Comparison of ENCODE assay signal across 1 cellular context in the genomic region with DNA sequence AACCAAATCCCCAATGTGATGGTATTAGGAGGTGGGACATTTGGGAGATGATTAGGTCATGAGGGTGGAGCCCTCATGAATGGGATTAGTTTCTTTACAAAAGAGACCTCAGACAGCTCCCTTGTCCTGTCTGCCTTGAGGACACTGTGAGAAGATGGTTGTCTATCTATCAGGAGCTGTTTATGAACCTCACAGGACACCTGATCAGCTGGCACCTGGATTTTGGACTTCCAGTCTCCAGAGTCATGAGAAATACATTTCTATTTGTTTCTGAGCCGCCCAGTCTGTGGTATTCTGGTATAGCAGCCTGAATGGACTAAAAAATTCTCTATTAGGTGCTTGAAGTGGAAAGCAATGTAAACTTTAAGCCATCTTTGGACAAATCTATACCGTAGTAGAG.
A peak's percentile ranks its signal among the peaks of the same experiment; 100 is the strongest.
TF ChIP-seq lines count a peak whose summit lies in the region.

No MANE protein-coding gene starts in this region.

TF ChIP-seq in HepG2, 621 proteins besides CTCF, POLR2A, EP300 and RAD21:
- TF ChIP-seq DMAP1 (CRISPR knock-in tag; IDR thresholded peaks at IDR 0.05) (no peak), CBX2 (IDR thresholded peaks at IDR 0.05; ENCODE audit: low read depth, low read length) (no peak), CBX2 (CRISPR knock-in tag; IDR thresholded peaks at IDR 0.05; ENCODE audit: low read depth) (no peak), HNF4A (CRISPR knock-in tag; IDR thresholded peaks at IDR 0.05) (peak; percentile 49), TFAP4 (IDR thresholded peaks at IDR 0.05; ENCODE audit: borderline replicate concordance, low read depth) (peak; percentile 79)
- TF ChIP-seq, protein P1, sequence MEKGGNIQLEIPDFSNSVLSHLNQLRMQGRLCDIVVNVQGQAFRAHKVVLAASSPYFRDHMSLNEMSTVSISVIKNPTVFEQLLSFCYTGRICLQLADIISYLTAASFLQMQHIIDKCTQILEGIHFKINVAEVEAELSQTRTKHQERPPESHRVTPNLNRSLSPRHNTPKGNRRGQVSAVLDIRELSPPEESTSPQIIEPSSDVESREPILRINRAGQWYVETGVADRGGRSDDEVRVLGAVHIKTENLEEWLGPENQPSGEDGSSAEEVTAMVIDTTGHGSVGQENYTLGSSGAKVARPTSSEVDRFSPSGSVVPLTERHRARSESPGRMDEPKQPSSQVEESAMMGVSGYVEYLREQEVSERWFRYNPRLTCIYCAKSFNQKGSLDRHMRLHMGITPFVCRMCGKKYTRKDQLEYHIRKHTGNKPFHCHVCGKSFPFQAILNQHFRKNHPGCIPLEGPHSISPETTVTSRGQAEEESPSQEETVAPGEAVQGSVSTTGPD (CRISPR knock-in tag; IDR thresholded peaks at IDR 0.05): no peak
